Comparison of ENCODE assay signal across 13 cellular contexts in genomic region chr10:63240807-63241206, GRCh38.
DNase-seq lines count a peak whose midpoint lies in the region; ATAC-seq and TF ChIP-seq lines count a peak whose summit lies in the region.
"Had no signal": no experiment of that assay in that cellular context is flagged by ENCODE, and none has a peak within 500 bp of the region (broad histone marks: within the 10 kb centered on the region; RNA-seq: fewer than 3 reads in every experiment).

No MANE protein-coding gene starts in this region.

- DNase-seq in activated CD4-positive, alpha-beta T cell treated with anti-CD3 and anti-CD28 coated beads, Interleukin-2, amount 10 ng/mL, durations not matched to agents 24 days and 14 days = no peak
- DNase-seq in activated CD4-positive, alpha-beta T cell treated with anti-CD3 and anti-CD28 coated beads for 48 hours = no peak
- no peak for DNase-seq in HL-60 (ENCODE audit: low read depth in 1 of 2, low spot score in 1 of 2)
- no peak for DNase-seq in activated T-helper 2 cell treated with anti-CD3 and anti-CD28 coated beads, Interferon-gamma antibody, Interleukin-2, Interleukin-4, amounts not matched to agents 10 μg/mL and 5 μg/mL and 100 μg/mL, durations not matched to agents 14 hours and 24 hours and 36 hours (ENCODE audit: low spot score)
- no peak for DNase-seq in naive thymus-derived CD4-positive, alpha-beta T cell
- DNase-seq in D341Med (ENCODE audit: low spot score) = no peak
- no peak for DNase-seq in CD1c-positive myeloid dendritic cell (ENCODE audit: extremely low spot score)
- DNase-seq in islet precursor cell = no peak
- DNase-seq: activated gamma-delta T cell; central memory CD4-positive, alpha-beta T cell; NCI-H1105; SK-N-SH had no signal

- no peak for TF ChIP-seq CTCF in HL-60 (IDR thresholded peaks at IDR 0.05; ENCODE audit: insufficient read depth, low read length)

- ATAC-seq in naive thymus-derived CD4-positive, alpha-beta T cell = no peak

- CTCF ChIA-PET in naive thymus-derived CD4-positive, alpha-beta T cell (lab: Charles Lee) = interaction anchor here (1.6 kb wide), 1 partner anchor 26 kb away, joined by 4 read pairs; no protein-coding TSS in a partner anchor

- POLR2A ChIA-PET in naive thymus-derived CD4-positive, alpha-beta T cell (lab: Charles Lee) = no interaction called here

- no peaks in the 10 kb centered on the region for H3K27me3 ChIP-seq in HL-60 (ENCODE audit: insufficient read depth, poor library complexity, severe bottlenecking)
- no peaks in the 10 kb centered on the region for H3K27me3 ChIP-seq in naive thymus-derived CD4-positive, alpha-beta T cell (ENCODE audit: control insufficient read depth in 2 of 2, insufficient read depth in 2 of 2, low read length in 2 of 2)

- H3K36me3 ChIP-seq in naive thymus-derived CD4-positive, alpha-beta T cell (ENCODE audit: control insufficient read depth in 2 of 3, insufficient read depth in 3 of 3, low read length in 3 of 3) = no peaks in the 10 kb centered on the region

- H3K36me3 Mint-ChIP-seq in activated CD4-positive, alpha-beta T cell treated with anti-CD3 and anti-CD28 coated beads, Interleukin-2, amount 10 ng/mL, durations not matched to agents 24 days and 14 days (ENCODE audit: low read depth) = peaks cover 23% of the 10 kb centered on the region
- peaks cover 25% of the 10 kb centered on the region for H3K36me3 Mint-ChIP-seq in activated T-helper 2 cell treated with anti-CD3 and anti-CD28 coated beads, Interferon-gamma antibody, Interleukin-2, Interleukin-4, amounts not matched to agents 10 μg/mL and 5 μg/mL and 100 μg/mL, durations not matched to agents 14 hours and 24 hours and 36 hours (ENCODE audit: low read depth)
- H3K36me3 Mint-ChIP-seq in naive thymus-derived CD4-positive, alpha-beta T cell = peaks cover 2 to 26% (median 16%) of the 10 kb centered on the region in 5 donors

- peaks cover 61% of the 10 kb centered on the region for H3K4me1 Mint-ChIP-seq in activated CD4-positive, alpha-beta T cell treated with anti-CD3 and anti-CD28 coated beads, Interleukin-2, amount 10 ng/mL, durations not matched to agents 24 days and 14 days
- H3K4me1 Mint-ChIP-seq in activated T-helper 2 cell treated with anti-CD3 and anti-CD28 coated beads, Interferon-gamma antibody, Interleukin-2, Interleukin-4, amounts not matched to agents 10 μg/mL and 5 μg/mL and 100 μg/mL, durations not matched to agents 14 hours and 24 hours and 36 hours (ENCODE audit: low read depth) = peaks cover 62% of the 10 kb centered on the region
- H3K4me1 Mint-ChIP-seq in naive thymus-derived CD4-positive, alpha-beta T cell = peaks cover 48 to 93% (median 76%) of the 10 kb centered on the region in 7 donors

- peak overlapping the region; percentile 65 for H3K27ac ChIP-seq in HL-60 (replicated peaks)
- H3K27ac ChIP-seq in naive thymus-derived CD4-positive, alpha-beta T cell (ENCODE audit: low read depth, low read length) = peak overlapping the region; percentile 46

- H3K9me3 Mint-ChIP-seq in activated CD4-positive, alpha-beta T cell treated with anti-CD3 and anti-CD28 coated beads, Interleukin-2, amount 10 ng/mL, durations not matched to agents 24 days and 14 days = peaks cover 2% of the 10 kb centered on the region
- peaks cover 6% of the 10 kb centered on the region for H3K9me3 Mint-ChIP-seq in activated T-helper 2 cell treated with anti-CD3 and anti-CD28 coated beads, Interferon-gamma antibody, Interleukin-2, Interleukin-4, amounts not matched to agents 10 μg/mL and 5 μg/mL and 100 μg/mL, durations not matched to agents 14 hours and 24 hours and 36 hours
- peaks cover 0 to 11% (median 4%) of the 10 kb centered on the region in 11 donors for H3K9me3 Mint-ChIP-seq in naive thymus-derived CD4-positive, alpha-beta T cell

- H3K27ac Mint-ChIP-seq in activated CD4-positive, alpha-beta T cell treated with anti-CD3 and anti-CD28 coated beads, Interleukin-2, amount 10 ng/mL, durations not matched to agents 24 days and 14 days = peak overlapping the region; percentile 11
- H3K27ac Mint-ChIP-seq in activated T-helper 2 cell treated with anti-CD3 and anti-CD28 coated beads, Interferon-gamma antibody, Interleukin-2, Interleukin-4, amounts not matched to agents 10 μg/mL and 5 μg/mL and 100 μg/mL, durations not matched to agents 14 hours and 24 hours and 36 hours = no peak overlapping the region
- peak overlapping the region in 8 of 9 donors; percentile 69 to 85 (median 82) for H3K27ac Mint-ChIP-seq in naive thymus-derived CD4-positive, alpha-beta T cell

- H3K27me3 Mint-ChIP-seq in activated CD4-positive, alpha-beta T cell treated with anti-CD3 and anti-CD28 coated beads, Interleukin-2, amount 10 ng/mL, durations not matched to agents 24 days and 14 days = no peaks in the 10 kb centered on the region
- H3K27me3 Mint-ChIP-seq in activated T-helper 2 cell treated with anti-CD3 and anti-CD28 coated beads, Interferon-gamma antibody, Interleukin-2, Interleukin-4, amounts not matched to agents 10 μg/mL and 5 μg/mL and 100 μg/mL, durations not matched to agents 14 hours and 24 hours and 36 hours (ENCODE audit: low read depth) = no peaks in the 10 kb centered on the region
- no peaks in the 10 kb centered on the region for H3K27me3 Mint-ChIP-seq in naive thymus-derived CD4-positive, alpha-beta T cell

- intact Hi-C loops in activated CD4-positive, alpha-beta T cell treated with anti-CD3 and anti-CD28 coated beads, Interleukin-2, amount 10 ng/mL, durations not matched to agents 24 days and 14 days (cut with micrococcal nuclease) = no loop called here
- intact Hi-C loops in activated T-helper 2 cell treated with anti-CD3 and anti-CD28 coated beads, Interferon-gamma antibody, Interleukin-2, Interleukin-4, amounts not matched to agents 10 μg/mL and 5 μg/mL and 100 μg/mL, durations not matched to agents 14 hours and 24 hours and 36 hours (cut with micrococcal nuclease) = loop anchor here (2.0 kb wide), 1 partner anchor 18 kb away; no protein-coding TSS in a partner anchor
- intact Hi-C loops in naive thymus-derived CD4-positive, alpha-beta T cell (cut with micrococcal nuclease) = loop anchor here (1.0 to 2.0 kb wide), 2 partner anchors 9 to 14 kb away; no protein-coding TSS in a partner anchor

- no peak overlapping the region for H3K4me3 ChIP-seq in HL-60 (replicated peaks; ENCODE audit: insufficient read depth, low read length)
- no peak overlapping the region for H3K4me3 ChIP-seq in naive thymus-derived CD4-positive, alpha-beta T cell (ENCODE audit: low read length)
- H3K4me3 ChIP-seq: smooth muscle cell had no signal

- H3K9me3 ChIP-seq in naive thymus-derived CD4-positive, alpha-beta T cell (ENCODE audit: control insufficient read depth in 2 of 3, low read length in 3 of 3) = no peaks in the 10 kb centered on the region
- H3K9me3 ChIP-seq: SK-N-SH had no signal

- H3K4me3 Mint-ChIP-seq in activated CD4-positive, alpha-beta T cell treated with anti-CD3 and anti-CD28 coated beads, Interleukin-2, amount 10 ng/mL, durations not matched to agents 24 days and 14 days = peak overlapping the region; percentile 48
- peak overlapping the region; percentile 43 for H3K4me3 Mint-ChIP-seq in activated T-helper 2 cell treated with anti-CD3 and anti-CD28 coated beads, Interferon-gamma antibody, Interleukin-2, Interleukin-4, amounts not matched to agents 10 μg/mL and 5 μg/mL and 100 μg/mL, durations not matched to agents 14 hours and 24 hours and 36 hours (ENCODE audit: low read depth)
- H3K4me3 Mint-ChIP-seq in naive thymus-derived CD4-positive, alpha-beta T cell = peak overlapping the region in 9 of 10 donors; percentile 17 to 84 (median 61)

- H3K4me1 ChIP-seq in naive thymus-derived CD4-positive, alpha-beta T cell (ENCODE audit: control insufficient read depth in 2 of 2, insufficient read depth in 2 of 2, low read length in 2 of 2) = peaks cover 48 to 51% of the 10 kb centered on the region in 2 donors
